ENCODE assay signal across 8 cellular contexts in genomic region chr14:72948481-72949138, GRCh38. TPM values are rescaled to one million over a fixed set of nuclear protein-coding genes. Genes with fewer than 3 reads are reported as not detected.
A peak's percentile ranks its signal among the peaks of the same experiment; 100 is the strongest.
DNase-seq lines count a peak whose midpoint lies in the region; ATAC-seq and TF ChIP-seq lines count a peak whose summit lies in the region.

No MANE protein-coding gene starts in this region.

- H3K9me3 Mint-ChIP-seq in activated B cell treated with CpG ODN at 0.5 μM for 24 hours: no peaks in the 10 kb centered on the region

- TF ChIP-seq CTCF in GM12864 (IDR thresholded peaks at IDR 0.05; ENCODE audit: low read depth, low read length, missing control alignments) (peak; percentile 91), NB4 (IDR thresholded peaks at IDR 0.05; ENCODE audit: low read depth, low read length) (peak; percentile 84), activated B cell treated with CpG ODN at 0.5 μM for 24 hours (IDR thresholded peaks at IDR 0.05) (no peak), cardiac fibroblast (IDR thresholded peaks at IDR 0.05; ENCODE audit: low read depth, low read length) (peak; percentile 85)

- H3K27me3 Mint-ChIP-seq in activated B cell treated with CpG ODN at 0.5 μM for 24 hours: no peaks in the 10 kb centered on the region

- H3K4me1 Mint-ChIP-seq in activated B cell treated with CpG ODN at 0.5 μM for 24 hours: no peaks in the 10 kb centered on the region

- H3K4me3 ChIP-seq in GM12864 (ENCODE audit: low read depth, low read length) (no peak overlapping the region), NB4 (ENCODE audit: low read depth, low read length) (no peak overlapping the region), cardiac fibroblast (replicated peaks in 1 of 2; ENCODE audit: low read depth in 2 of 2, low read length in 2 of 2) (no peak overlapping the region)

- intact Hi-C loops in activated B cell treated with CpG ODN at 0.5 μM for 24 hours (cut with micrococcal nuclease): loop anchor here (1.0 kb wide), 3 partner anchors 22 to 431 kb away; partner anchors contain the start of gene DCAF4

- POLR2A ChIA-PET in activated B cell treated with CpG ODN at 0.5 μM for 24 hours (lab: Charles Lee): interaction anchor here (0.7 to 1.2 kb wide), 3 partner anchors 19 to 431 kb away, joined by 3 read pairs; no protein-coding TSS in a partner anchor

- peaks cover 67% of the 10 kb centered on the region for H3K36me3 Mint-ChIP-seq in activated B cell treated with CpG ODN at 0.5 μM for 24 hours (ENCODE audit: low read depth)

- CTCF ChIA-PET in activated B cell treated with CpG ODN at 0.5 μM for 24 hours (lab: Charles Lee): interaction anchor here (0.8 to 5.0 kb wide), 11 partner anchors 10 to 461 kb away, joined by 3 to 100 read pairs (median 5); partner anchors contain the start of genes DCAF4 and DPF3

- no peak overlapping the region for H3K4me3 Mint-ChIP-seq in activated B cell treated with CpG ODN at 0.5 μM for 24 hours

- ATAC-seq in activated B cell treated with CpG ODN at 0.5 μM for 24 hours (ENCODE audit: low read depth) (peak; percentile 60), GM21423 (IDR thresholded peaks at IDR 0.05; ENCODE audit: unreplicated experiment) (no peak), HG02973 (IDR thresholded peaks at IDR 0.05; ENCODE audit: unreplicated experiment) (no peak)

- H3K27ac Mint-ChIP-seq in activated B cell treated with CpG ODN at 0.5 μM for 24 hours: no peak overlapping the region

- no peak for TF ChIP-seq POLR2A in NB4 (IDR thresholded peaks at IDR 0.05; ENCODE audit: extremely low read depth, insufficient read length)

- DNase-seq in GM12864 (ENCODE audit: low read depth) (no peak), NB4 (ENCODE audit: low read depth) (peak; percentile 59), activated B cell treated with CpG ODN at 0.5 μM for 24 hours (peak; percentile 48), cardiac fibroblast (ENCODE audit: low read depth in 2 of 2) (peak; percentile 74 to 76), left kidney (ENCODE audit: low read depth, low spot score) (peak; percentile 76)
- DNase-seq in stimulated activated CD4-positive, alpha-beta T cell treated with anti-CD3 and anti-CD28 coated beads, Interleukin-4, amount 100 ng/mL, for 4 hours: peak; percentile 41 to 61

RNA-seq across cellular contexts. Expression of gene DCAF4, which starts 22.3 kb away (rescaled TPM):
- 33.9 and 38.7 TPM in 2 replicates for total RNA-seq in activated B cell treated with CpG ODN at 0.5 μM for 24 hours

RNA-seq across cellular contexts. Expression of gene DPF3, which starts 54.7 kb away (rescaled TPM):
- 3.5 and 4.3 TPM in 2 replicates for total RNA-seq in activated B cell treated with CpG ODN at 0.5 μM for 24 hours
